ENCODE assay signal across 13 cellular contexts in genomic region chr9:114034176-114034575, GRCh38. TPM values are rescaled to one million over a fixed set of nuclear protein-coding genes. Genes with fewer than 3 reads are reported as not detected.
"Had no signal": no experiment of that assay in that cellular context is flagged by ENCODE, and none has a peak within 500 bp of the region (broad histone marks: within the 10 kb centered on the region; RNA-seq: fewer than 3 reads in every experiment).

No MANE protein-coding gene starts in this region.

- H3K27ac ChIP-seq: esophagus muscularis mucosa, neural progenitor cell, pancreas, SJSA1, skin epidermis, tibial nerve had no signal

- H2AFZ ChIP-seq: neural progenitor cell had no signal

- H3K36me3 ChIP-seq: neural progenitor cell had no signal

- H3K9ac ChIP-seq: neural progenitor cell had no signal

- ATAC-seq: activated CD4-positive, CD25-positive, alpha-beta regulatory T cell treated with anti-CD3 and anti-CD28 coated beads, Interleukin-2, amount 50 U/mL, for 24 hours had no signal

- H3K27me3 Mint-ChIP-seq: activated naive CD4-positive, alpha-beta T cell treated with anti-CD3 and anti-CD28 coated beads, Interleukin-2, amount 50 U/mL, for 24 hours had no signal

- H3K4me1 ChIP-seq: esophagus muscularis mucosa, pancreas, SJSA1 had no signal

- H3K9me3 Mint-ChIP-seq: activated naive CD4-positive, alpha-beta T cell treated with anti-CD3 and anti-CD28 coated beads, Interleukin-2, amount 50 U/mL, for 24 hours; activated T-helper 2 cell treated with anti-CD3 and anti-CD28 coated beads, Interferon-gamma antibody, Interleukin-2, Interleukin-4, amounts not matched to agents 10 μg/mL and 5 μg/mL and 100 μg/mL, durations not matched to agents 14 hours and 24 hours and 36 hours; immature natural killer cell; neural progenitor cell had no signal

- H3K4me1 Mint-ChIP-seq: activated naive CD4-positive, alpha-beta T cell treated with anti-CD3 and anti-CD28 coated beads, Interleukin-2, amount 50 U/mL, for 24 hours; immature natural killer cell had no signal

- DNase-seq: activated CD4-positive, alpha-beta T cell treated with anti-CD3 and anti-CD28 coated beads, Interleukin-2, amount 50 U/mL, for 4 hours; dermis blood vessel endothelial cell; immature natural killer cell had no signal

- H3K4me3 ChIP-seq: esophagus muscularis mucosa, neural progenitor cell, pancreas, SJSA1, skin epidermis, tibial nerve had no signal

- H3K27me3 ChIP-seq: esophagus muscularis mucosa, neural progenitor cell, pancreas, SJSA1, tibial nerve had no signal

- H3K9me3 ChIP-seq: pancreas, SJSA1 had no signal

- H3K36me3 Mint-ChIP-seq: activated naive CD4-positive, alpha-beta T cell treated with anti-CD3 and anti-CD28 coated beads, Interleukin-2, amount 50 U/mL, for 24 hours had no signal

- H3K4me3 Mint-ChIP-seq: activated naive CD4-positive, alpha-beta T cell treated with anti-CD3 and anti-CD28 coated beads, Interleukin-2, amount 50 U/mL, for 24 hours; immature natural killer cell; neural progenitor cell had no signal

- H3K4me2 ChIP-seq: neural progenitor cell had no signal

- H3K27ac Mint-ChIP-seq: activated naive CD4-positive, alpha-beta T cell treated with anti-CD3 and anti-CD28 coated beads, Interleukin-2, amount 50 U/mL, for 24 hours; activated T-helper 2 cell treated with anti-CD3 and anti-CD28 coated beads, Interferon-gamma antibody, Interleukin-2, Interleukin-4, amounts not matched to agents 10 μg/mL and 5 μg/mL and 100 μg/mL, durations not matched to agents 14 hours and 24 hours and 36 hours; immature natural killer cell; neural progenitor cell had no signal

RNA-seq across cellular contexts. Expression of gene AMBP, which starts 43.9 kb away (rescaled TPM):
- total RNA-seq: activated T-helper 2 cell treated with anti-CD3 and anti-CD28 coated beads, Interferon-gamma antibody, Interleukin-2, Interleukin-4, amounts not matched to agents 10 μg/mL and 5 μg/mL and 100 μg/mL, durations not matched to agents 14 hours and 24 hours and 36 hours; esophagus muscularis mucosa; fibroblast of villous mesenchyme; tibial nerve had no signal
- polyA plus RNA-seq: immature natural killer cell had no signal
